Comparison of ENCODE assay signal across 8 cellular contexts in the genomic region with DNA sequence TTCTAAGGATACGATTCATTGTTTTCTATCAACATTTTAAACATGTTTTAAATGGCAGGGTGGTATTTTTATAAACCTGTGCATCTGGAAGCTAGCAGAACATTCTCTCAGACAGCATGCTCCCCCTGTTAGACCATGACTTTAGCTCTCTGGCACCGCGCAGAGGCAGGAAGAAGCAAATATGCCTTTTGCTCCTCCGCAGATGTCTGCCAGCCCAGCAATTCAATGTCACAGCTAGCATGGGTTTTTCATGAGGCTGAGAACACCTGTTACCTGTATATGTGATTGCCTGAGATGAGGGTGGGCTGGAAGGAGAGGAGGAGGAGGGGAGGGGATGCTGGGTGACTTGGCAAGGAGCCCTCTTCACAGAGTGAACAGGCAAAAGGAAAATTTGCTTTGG. TPM values are rescaled to one million over a fixed set of nuclear protein-coding genes. Genes with fewer than 3 reads are reported as not detected.
DNase-seq lines count a peak whose midpoint lies in the region; ATAC-seq and TF ChIP-seq lines count a peak whose summit lies in the region.

No MANE protein-coding gene starts in this region.

- no peaks in the 10 kb centered on the region for H3K9me3 ChIP-seq in OCI-LY1 (ENCODE audit: low read length)

- no peaks in the 10 kb centered on the region for H4K20me1 ChIP-seq in OCI-LY1 (ENCODE audit: insufficient read depth, low read length)

- peak; percentile 78 for ATAC-seq in activated CD4-positive, alpha-beta T cell treated with anti-CD3 and anti-CD28 coated beads for 36 hours
- no peak for ATAC-seq in HG02759 (IDR thresholded peaks at IDR 0.05; ENCODE audit: unreplicated experiment)

- H3K4me1 Mint-ChIP-seq in activated CD4-positive, alpha-beta T cell treated with anti-CD3 and anti-CD28 coated beads for 36 hours = peaks cover 31% of the 10 kb centered on the region

- peaks cover 47% of the 10 kb centered on the region for H3K36me3 ChIP-seq in OCI-LY1 (ENCODE audit: insufficient read depth, low read length)

- H3K79me2 ChIP-seq in OCI-LY1 (ENCODE audit: insufficient read depth, low read length) = peaks cover 25% of the 10 kb centered on the region

- no peak overlapping the region for H3K4me3 ChIP-seq in OCI-LY1 (ENCODE audit: low read depth, low read length, poor library complexity, severe bottlenecking)
- no peak overlapping the region for H3K4me3 ChIP-seq in dorsolateral prefrontal cortex

- CTCF ChIA-PET in activated CD4-positive, alpha-beta T cell treated with anti-CD3 and anti-CD28 coated beads for 36 hours (lab: Charles Lee) = interaction anchor here (0.6 to 2.0 kb wide), 9 partner anchors 39 to 268 kb away, joined by 3 to 8 read pairs (median 3); a partner anchor contains a TSS

- peak; percentile 65 for DNase-seq in activated CD4-positive, alpha-beta T cell treated with anti-CD3 and anti-CD28 coated beads for 36 hours
- DNase-seq in activated CD4-positive, alpha-beta T cell treated with anti-CD3 and anti-CD28 coated beads for 1 hour = no peak
- DNase-seq in dorsolateral prefrontal cortex (peak; percentile 49 to 84 (median 79)), myocyte (ENCODE audit: low read depth) (peak; percentile 62), SHP77 treated with DMSO at 0.1 percent for 48 hours (lab: John Stamatoyannopoulos, UW) (no peak), NCI-H82 treated with DMSO at 0.1 percent for 48 hours (lab: John Stamatoyannopoulos, UW; ENCODE audit: unreplicated experiment) (no peak)

- intact Hi-C loops in activated CD4-positive, alpha-beta T cell treated with anti-CD3 and anti-CD28 coated beads for 36 hours (cut with DNase I, micrococcal nuclease) = loop anchor here in 1 of 2 experiments (2.0 kb wide), 1 partner anchor 95 kb away; a partner anchor contains a TSS
- intact Hi-C loops in dorsolateral prefrontal cortex (cut with DNase I) = loop anchor here in 1 of 2 donors (2.0 to 5.0 kb wide), 2 partner anchors 95 to 217 kb away; a partner anchor contains a TSS

- H3K27ac ChIP-seq in OCI-LY1 (ENCODE audit: low read depth, low read length, poor library complexity, severe bottlenecking) = peak overlapping the region; percentile 33
- peak overlapping the region in 58 of 59 donors; percentile 23 to 100 (median 84) for H3K27ac ChIP-seq in dorsolateral prefrontal cortex

- H3K4me3 Mint-ChIP-seq in activated CD4-positive, alpha-beta T cell treated with anti-CD3 and anti-CD28 coated beads for 36 hours = no peak overlapping the region

- no peaks in the 10 kb centered on the region for H3K27me3 ChIP-seq in OCI-LY1 (ENCODE audit: insufficient read depth, low read length)
- H3K27me3 ChIP-seq in dorsolateral prefrontal cortex = no peaks in the 10 kb centered on the region

- H3K9ac ChIP-seq in OCI-LY1 (ENCODE audit: low read length) = no peak overlapping the region; the same call in 1 of the 2 replicates

- H3K9me2 ChIP-seq in OCI-LY1 (ENCODE audit: low read depth, low read length) = no peaks in the 10 kb centered on the region

- H3K4me2 ChIP-seq in OCI-LY1 (ENCODE audit: low read length) = no peak overlapping the region

- H3K27ac Mint-ChIP-seq in activated CD4-positive, alpha-beta T cell treated with anti-CD3 and anti-CD28 coated beads for 36 hours = peak overlapping the region; percentile 55

- TF ChIP-seq CTCF in OCI-LY1 (IDR thresholded peaks at IDR 0.05; ENCODE audit: low read length) = peak; percentile 81
- peak; percentile 28 to 85 (median 72) for TF ChIP-seq CTCF in dorsolateral prefrontal cortex (IDR thresholded peaks at IDR 0.05 in 54 of 56, conservative IDR thresholded peaks at IDR 0.05 in 2 of 56; ENCODE audit: low read depth in 1 of 56, partially characterized antibody in 56 of 56)

- H3K9me3 Mint-ChIP-seq in activated CD4-positive, alpha-beta T cell treated with anti-CD3 and anti-CD28 coated beads for 36 hours (ENCODE audit: low read depth) = no peaks in the 10 kb centered on the region

- POLR2A ChIA-PET in activated CD4-positive, alpha-beta T cell treated with anti-CD3 and anti-CD28 coated beads for 36 hours (lab: Charles Lee) = interaction anchor here (0.7 kb wide), 1 partner anchor 699 kb away, joined by 3 read pairs; no protein-coding TSS in a partner anchor

- no peak overlapping the region for H2AFZ ChIP-seq in OCI-LY1 (ENCODE audit: low read length)

- no peaks in the 10 kb centered on the region for H3F3A ChIP-seq in OCI-LY1 (ENCODE audit: insufficient read depth, low read length)

- H3K4me1 ChIP-seq in OCI-LY1 (ENCODE audit: insufficient read depth, low read length, severe bottlenecking) = peaks cover 50% of the 10 kb centered on the region

- peaks cover 49% of the 10 kb centered on the region for H3K36me3 Mint-ChIP-seq in activated CD4-positive, alpha-beta T cell treated with anti-CD3 and anti-CD28 coated beads for 36 hours (ENCODE audit: low read depth)

- no peaks in the 10 kb centered on the region for H3K27me3 Mint-ChIP-seq in activated CD4-positive, alpha-beta T cell treated with anti-CD3 and anti-CD28 coated beads for 36 hours

RNA-seq across cellular contexts. Expression of a gene that starts 6.7 kb away (rescaled TPM):
- 10 to 100 TPM; 72.9 to 92.9 TPM for total RNA-seq in activated CD4-positive, alpha-beta T cell treated with anti-CD3 and anti-CD28 coated beads for 36 hours
- total RNA-seq in dorsolateral prefrontal cortex (100 to 1,000 TPM; 246 to 500 (median 376) TPM), myocyte (138 and 183 TPM in 2 replicates)
- 171 TPM for polyA plus RNA-seq in myocyte (2012)

RNA-seq across cellular contexts. Expression of a gene that starts 24.8 kb away (rescaled TPM):
- total RNA-seq in activated CD4-positive, alpha-beta T cell treated with anti-CD3 and anti-CD28 coated beads for 36 hours = 1 to 10 TPM in 1 of 2 experiments, under 1 TPM in 1; 0.96 to 1.9 TPM
- total RNA-seq in dorsolateral prefrontal cortex = 10 to 100 TPM in 99 of 120 experiments, 1 to 10 TPM in 21; 3.1 to 69.5 (median 16.1) TPM
- not detected in 2 replicates for total RNA-seq in myocyte
- polyA plus RNA-seq in myocyte (2012) = not detected

RNA-seq across cellular contexts. Expression of a gene that starts 26.1 kb away (rescaled TPM):
- total RNA-seq in activated CD4-positive, alpha-beta T cell treated with anti-CD3 and anti-CD28 coated beads for 36 hours = under 1 TPM; 0.50 to 0.63 TPM
- total RNA-seq in dorsolateral prefrontal cortex (10 to 100 TPM in 98 of 120 experiments, 1 to 10 TPM in 22; 5.1 to 40.1 (median 14.1) TPM), myocyte (not detected in 2 replicates)
- not detected for polyA plus RNA-seq in myocyte (2012)

Comparison
In these comparisons a context has a peak if more than half of its experiments do, and no peak if none do; other contexts are left out.
1. DNase-seq: peak in activated CD4-positive, alpha-beta T cell treated with anti-CD3 and anti-CD28 coated beads for 36 hours (single experiment), dorsolateral prefrontal cortex (10 of 10) and myocyte (single experiment); none in activated CD4-positive, alpha-beta T cell treated with anti-CD3 and anti-CD28 coated beads for 1 hour (single experiment), SHP77 treated with DMSO at 0.1 percent for 48 hours (single experiment) and NCI-H82 treated with DMSO at 0.1 percent for 48 hours (single experiment).